Comparison of ENCODE assay signal across 8 cellular contexts in genomic region chr3:130111865-130112650, GRCh38. TPM values are rescaled to one million over a fixed set of nuclear protein-coding genes. Genes with fewer than 3 reads are reported as not detected.
DNase-seq lines count a peak whose midpoint lies in the region; ATAC-seq and TF ChIP-seq lines count a peak whose summit lies in the region.
"Not testable (repeated sequence)": the region's sequence is repeated elsewhere in the genome, so short reads cannot be mapped to it uniquely, and the experiment has no call there.

No MANE protein-coding gene starts in this region.

- peak overlapping the region; percentile 83 for H3K4me3 ChIP-seq in GM06990 (replicated peaks; ENCODE audit: low read depth, low read length)

- H3K27ac Mint-ChIP-seq in osteocyte (ENCODE audit: unreplicated experiment): peak overlapping the region; percentile 91

- intact Hi-C loops in Right ventricle myocardium inferior (cut with DNase I): not testable (repeated sequence)

- H3K4me3 Mint-ChIP-seq in osteocyte (ENCODE audit: unreplicated experiment): peak overlapping the region; percentile 87

- not testable (repeated sequence) for H3K9me3 Mint-ChIP-seq in osteocyte (ENCODE audit: unreplicated experiment)

- TF ChIP-seq CTCF in GM06990 (IDR thresholded peaks at IDR 0.05; ENCODE audit: insufficient read depth, low read length, poor library complexity, severe bottlenecking); osteocyte (IDR thresholded peaks at IDR 0.05): not testable (repeated sequence)

- not testable (repeated sequence) for H3K36me3 Mint-ChIP-seq in osteocyte (ENCODE audit: unreplicated experiment)

- H3K27me3 Mint-ChIP-seq in osteocyte (ENCODE audit: unreplicated experiment): not testable (repeated sequence)

- DNase-seq in GM06990 (ENCODE audit: extremely low read depth, insufficient read length) (peak; percentile 93), NCI-H1694 (lab: John Stamatoyannopoulos, UW) (peak; percentile 98), T-helper 1 cell (peak; percentile 95 to 99 (median 99)), Right ventricle myocardium inferior (ENCODE audit: missing footprints) (peak; percentile 100), superior temporal gyrus (ENCODE audit: extremely low spot score) (peak; percentile 89)
- peak; percentile 98 for DNase-seq in activated naive CD8-positive, alpha-beta T cell treated with anti-CD3 and anti-CD28 coated beads, Interleukin-2, amount 50 U/mL, for 16 hours (ENCODE audit: low read depth, low spot score)
- not testable (repeated sequence) for DNase-seq in osteocyte (ENCODE audit: extremely low spot score, unreplicated experiment)

- peaks cover 23% of the 10 kb centered on the region for H3K4me1 Mint-ChIP-seq in osteocyte (ENCODE audit: unreplicated experiment)

- H3K27me3 ChIP-seq in GM06990 (replicated peaks; ENCODE audit: control insufficient read depth, insufficient read depth, low read length): not testable (repeated sequence)

- not testable (repeated sequence) for H3K36me3 ChIP-seq in GM06990 (ENCODE audit: control insufficient read depth, insufficient read depth, low read length)

- peak; percentile 51 for ATAC-seq in HG02870 (IDR thresholded peaks at IDR 0.05; ENCODE audit: unreplicated experiment)
- not testable (repeated sequence) for ATAC-seq in Right ventricle myocardium inferior

RNA-seq across cellular contexts. Expression of gene ALG1L2, which starts 30.4 kb away (rescaled TPM):
- total RNA-seq in Right ventricle myocardium inferior (not detected), osteocyte (2.1 and 2.4 TPM in 2 replicates)
